ENCODE assay signal across 1 cellular context in the genomic region with DNA sequence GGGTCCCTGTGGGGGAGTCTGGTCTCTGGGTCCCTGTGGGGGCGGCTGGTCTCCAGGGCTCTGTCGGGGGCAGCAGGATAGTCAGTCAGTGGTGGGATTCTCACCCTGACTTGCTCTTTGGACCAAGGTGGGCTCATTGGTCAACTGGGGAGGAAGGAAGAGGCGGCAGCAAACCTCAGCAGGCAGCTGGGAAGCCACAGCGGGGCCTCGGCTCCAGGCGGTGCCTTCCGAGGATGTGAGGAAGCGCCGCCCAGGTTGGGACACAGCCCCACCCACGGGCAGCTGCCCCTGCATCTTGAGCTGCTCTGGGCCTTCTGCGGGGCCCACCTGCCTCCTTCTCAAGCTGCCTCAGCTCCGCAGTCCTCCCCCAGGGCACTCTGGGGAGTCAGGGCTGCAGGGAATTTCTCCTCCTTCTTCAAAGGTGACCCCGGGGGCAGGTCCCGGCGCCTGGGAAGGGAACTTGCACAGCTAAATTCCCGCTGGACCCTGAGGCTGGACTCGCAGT.
TF ChIP-seq lines count a peak whose summit lies in the region.

No MANE protein-coding gene starts in this region.

TF ChIP-seq in H1, 55 proteins besides CTCF, POLR2A, EP300 and RAD21:
- TF ChIP-seq TCF12 (IDR thresholded peaks at IDR 0.05; ENCODE audit: low read depth, low read length) (no peak), CHD2 (IDR thresholded peaks at IDR 0.05; ENCODE audit: low read length) (no peak), BCL11A (IDR thresholded peaks at IDR 0.05; ENCODE audit: low read depth in 2 of 2, low read length in 2 of 2) (no peak), KDM1A (IDR thresholded peaks at IDR 0.05; ENCODE audit: borderline replicate concordance, low read length) (no peak), GTF2F1 (IDR thresholded peaks at IDR 0.05; ENCODE audit: borderline replicate concordance, low read depth, low read length) (no peak), YY1 (IDR thresholded peaks at IDR 0.05; ENCODE audit: low read depth, low read length) (no peak), SAP30 (IDR thresholded peaks at IDR 0.05; ENCODE audit: insufficient read depth, insufficient replicate concordance, low read length) (no peak), SRF (IDR thresholded peaks at IDR 0.05; ENCODE audit: low read depth, low read length) (no peak), NRF1 (IDR thresholded peaks at IDR 0.05; ENCODE audit: low read depth, low read length) (no peak), HDAC6 (IDR thresholded peaks at IDR 0.05; ENCODE audit: low read depth, low read length) (no peak), ZNF274 (IDR thresholded peaks at IDR 0.05; ENCODE audit: borderline replicate concordance, extremely low read depth, low read length) (no peak)
- TF ChIP-seq, protein P1, sequence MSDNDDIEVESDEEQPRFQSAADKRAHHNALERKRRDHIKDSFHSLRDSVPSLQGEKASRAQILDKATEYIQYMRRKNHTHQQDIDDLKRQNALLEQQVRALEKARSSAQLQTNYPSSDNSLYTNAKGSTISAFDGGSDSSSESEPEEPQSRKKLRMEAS (IDR thresholded peaks at IDR 0.05): no peak
- TF ChIP-seq, protein P2, sequence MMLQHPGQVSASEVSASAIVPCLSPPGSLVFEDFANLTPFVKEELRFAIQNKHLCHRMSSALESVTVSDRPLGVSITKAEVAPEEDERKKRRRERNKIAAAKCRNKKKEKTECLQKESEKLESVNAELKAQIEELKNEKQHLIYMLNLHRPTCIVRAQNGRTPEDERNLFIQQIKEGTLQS (IDR thresholded peaks at IDR 0.05; ENCODE audit: insufficient read depth, low read depth, low read length): no peak
